8 cellular contexts compared by ENCODE assay signal in genomic region chr11:72079776-72080325, GRCh38. TPM values are rescaled to one million over a fixed set of nuclear protein-coding genes. Genes with fewer than 3 reads are reported as not detected.
DNase-seq lines count a peak whose midpoint lies in the region; ATAC-seq and TF ChIP-seq lines count a peak whose summit lies in the region.

No MANE protein-coding gene starts in this region.

- intact Hi-C loops in HCT116 (cut with micrococcal nuclease), result loop anchor here (1.0 to 5.0 kb wide), 2 partner anchors 23 to 38 kb away; partner anchors contain the start of gene LAMTOR1
- intact Hi-C loops in heart left ventricle (cut with DNase I), result loop anchor here (1.0 to 5.0 kb wide), 8 partner anchors 23 to 43 kb away; partner anchors contain the start of genes ANAPC15 (in 3 of the 10) and LAMTOR1 (in 1 of the 10)

- CTCF ChIA-PET in HCT116 (lab: Charles Lee), result no interaction called here
- CTCF ChIA-PET in WTC11 (lab: Charles Lee), result interaction anchor here (0.8 to 1.0 kb wide), 2 partner anchors 11 to 55 kb away, joined by 4 to 8 read pairs; no protein-coding TSS in a partner anchor

- RAD21 ChIA-PET in HCT116 (lab: Charles Lee; ENCODE audit: low non-redundant PET in 1 of 2, low total read pairs in 2 of 2, uncharacterized antibody in 2 of 2, unreplicated experiment in 2 of 2), result no interaction called here

- ATAC-seq in HCT116 (peak; percentile 52; the same call in 1 of the 2 replicates), WTC11 (no peak), heart left ventricle (peak in 3 of 4 donors; percentile 6 to 54 (median 19)), HG03442 (IDR thresholded peaks at IDR 0.05; ENCODE audit: unreplicated experiment) (no peak), HG03097 (IDR thresholded peaks at IDR 0.05; ENCODE audit: low FRiP score, unreplicated experiment) (no peak)

- no peaks in the 10 kb centered on the region for H3K9me3 Mint-ChIP-seq in WTC11

- H3K27me3 Mint-ChIP-seq in WTC11 (ENCODE audit: low read depth), result no peaks in the 10 kb centered on the region

- peaks cover 4% of the 10 kb centered on the region; the same call in 1 of the 2 replicates for H3K36me3 Mint-ChIP-seq in WTC11

- no peaks in the 10 kb centered on the region for H3K9me3 ChIP-seq in HCT116 (ENCODE audit: control insufficient read depth in 1 of 2, insufficient read depth in 1 of 2, low read depth in 1 of 2, low read length in 2 of 2)
- H3K9me3 ChIP-seq in heart left ventricle, result no peaks in the 10 kb centered on the region

- TF ChIP-seq POLR2A in HCT116 (IDR thresholded peaks at IDR 0.05; ENCODE audit: borderline replicate concordance, extremely low read depth, insufficient read depth, insufficient read length) (no peak), heart left ventricle (IDR thresholded peaks at IDR 0.05) (no peak)

- no peaks in the 10 kb centered on the region; the same call in 1 of the 2 replicates for H4K20me1 ChIP-seq in HCT116 (ENCODE audit: insufficient read depth)

- peak overlapping the region; percentile 90 for H3K4me2 ChIP-seq in HCT116 (ENCODE audit: low read length)

- TF ChIP-seq CTCF in AG09309 (IDR thresholded peaks at IDR 0.05; ENCODE audit: control insufficient read depth, insufficient read depth, low read depth, low read length, missing control alignments), result no peak
- no peak for TF ChIP-seq CTCF in HCT116 (IDR thresholded peaks at IDR 0.05 in 2 of 3, conservative IDR thresholded peaks at IDR 0.05 in 1 of 3; ENCODE audit: borderline replicate concordance in 1 of 3, insufficient read depth in 1 of 3, low read depth in 2 of 3, low read length in 2 of 3)
- TF ChIP-seq CTCF in WTC11 (IDR thresholded peaks at IDR 0.05), result no peak
- no peak for TF ChIP-seq CTCF in heart left ventricle (IDR thresholded peaks at IDR 0.05)

- H3K27me3 ChIP-seq in HCT116 (ENCODE audit: insufficient read depth, low read length) (no peaks in the 10 kb centered on the region), heart left ventricle (no peaks in the 10 kb centered on the region)

- no peak overlapping the region for H2AFZ ChIP-seq in HCT116 (ENCODE audit: low read depth, low read length, poor library complexity, severe bottlenecking)

- POLR2A ChIA-PET in HCT116 (lab: Charles Lee), result interaction anchor here (0.8 kb wide), 1 partner anchor 1594 kb away, joined by 3 read pairs; no protein-coding TSS in a partner anchor
- POLR2A ChIA-PET in WTC11 (lab: Charles Lee), result no interaction called here

- WGBS in heart left ventricle, 4 donors, result 6 to 12% (median 9%) methylated on average over 15 to 16 of the region's 16 CpGs

- H3K4me1 Mint-ChIP-seq in WTC11, result peaks cover 21% of the 10 kb centered on the region

- no peak for TF ChIP-seq RAD21 in HCT116 (IDR thresholded peaks at IDR 0.05; ENCODE audit: low read depth)

- H3K9ac ChIP-seq in HCT116 (ENCODE audit: low read length), result peak overlapping the region; percentile 83

- peaks cover 53% of the 10 kb centered on the region for H3K79me2 ChIP-seq in HCT116 (ENCODE audit: insufficient read depth, low read length)

- H3K27ac Mint-ChIP-seq in WTC11, result peak overlapping the region; percentile 93

- DNase-seq in AG09309 (ENCODE audit: low read depth), result no peak
- no peak for DNase-seq in HCT116 (ENCODE audit: low read depth, low spot score)
- no peak for DNase-seq in WTC11 (ENCODE audit: low spot score)
- no peak for DNase-seq in heart left ventricle
- peak; percentile 31 for DNase-seq in retina
- DNase-seq in NCI-H2081 (lab: John Stamatoyannopoulos, UW), result no peak

- peak overlapping the region; percentile 84 for H3K4me3 Mint-ChIP-seq in WTC11

- H3K4me1 ChIP-seq in HCT116 (ENCODE audit: control insufficient read depth in 1 of 2, insufficient read depth in 2 of 2, low read length in 2 of 2) (peaks cover 2 to 36% of the 10 kb centered on the region in 2 experiments; a peak in 3 of 4 replicates), heart left ventricle (peaks cover 0 to 49% (median 16%) of the 10 kb centered on the region in 12 donors)

- BruUV-seq in HCT116 (replicated peaks; lab: Mats Ljungman, UMichigan), result TSS peak; percentile 46

- H3K4me3 ChIP-seq in AG09309 (ENCODE audit: control insufficient read depth, low read depth, low read length), result peak overlapping the region; percentile 79
- peak overlapping the region; percentile 89 to 92 for H3K4me3 ChIP-seq in HCT116 (replicated peaks in 1 of 2; ENCODE audit: low read depth in 1 of 2, low read length in 2 of 2)
- H3K4me3 ChIP-seq in heart left ventricle, result peak overlapping the region; percentile 70 to 94 (median 82)

- H3K9me2 ChIP-seq in HCT116 (ENCODE audit: insufficient read depth), result no peaks in the 10 kb centered on the region

- H3K36me3 ChIP-seq in HCT116 (ENCODE audit: control insufficient read depth in 1 of 2, insufficient read depth in 2 of 2, low read length in 2 of 2), result peaks cover 0 to 3% of the 10 kb centered on the region in 2 experiments; a peak in 1 of 4 replicates
- peaks cover 0 to 3% (median 0%) of the 10 kb centered on the region in 9 donors for H3K36me3 ChIP-seq in heart left ventricle

- H3K27ac ChIP-seq in HCT116 (ENCODE audit: low read depth, low read length) (peak overlapping the region; percentile 59), heart left ventricle (peak overlapping the region; percentile 81 to 93 (median 87))

TF ChIP-seq in HCT116, 20 proteins besides CTCF, POLR2A, EP300 and RAD21:
- TF ChIP-seq FOSL1 (IDR thresholded peaks at IDR 0.05; ENCODE audit: low read depth), result no peak
- TF ChIP-seq JUND (IDR thresholded peaks at IDR 0.05), result no peak
- TF ChIP-seq ELF1 (IDR thresholded peaks at IDR 0.05; ENCODE audit: borderline replicate concordance, low read depth), result no peak
- TF ChIP-seq SIN3A (IDR thresholded peaks at IDR 0.05; ENCODE audit: low read depth), result no peak; the same call in 1 of the 2 replicates
- TF ChIP-seq CEBPB (IDR thresholded peaks at IDR 0.05; ENCODE audit: low read depth), result no peak
- no peak for TF ChIP-seq YY1 (IDR thresholded peaks at IDR 0.05; ENCODE audit: extremely low read depth, insufficient replicate concordance, low read depth, low read length)
- no peak for TF ChIP-seq EGR1 (IDR thresholded peaks at IDR 0.05; ENCODE audit: low read depth)
- TF ChIP-seq TCF7L2 (IDR thresholded peaks at IDR 0.05; ENCODE audit: borderline replicate concordance, extremely low read depth, insufficient read depth, insufficient read length), result no peak
- TF ChIP-seq SRF (IDR thresholded peaks at IDR 0.05; ENCODE audit: low read depth), result no peak

TF ChIP-seq in WTC11, 78 proteins besides CTCF, POLR2A, EP300 and RAD21 (continues in another document):
- no peak for TF ChIP-seq ESRRA (CRISPR knock-in tag; IDR thresholded peaks at IDR 0.05; ENCODE audit: borderline replicate concordance)
- TF ChIP-seq PRRX2 (CRISPR knock-in tag; IDR thresholded peaks at IDR 0.05), result no peak
- no peak for TF ChIP-seq ZNF425 (CRISPR knock-in tag; conservative IDR thresholded peaks at IDR 0.05)
- TF ChIP-seq HMGA2 (CRISPR knock-in tag; IDR thresholded peaks at IDR 0.05), result no peak
- no peak for TF ChIP-seq ZSCAN18 (CRISPR knock-in tag; IDR thresholded peaks at IDR 0.05)
- TF ChIP-seq ELF4 (CRISPR knock-in tag; IDR thresholded peaks at IDR 0.05; ENCODE audit: low read depth), result no peak

RNA-seq across cellular contexts. Expression of gene NUMA1, which starts 0.5 kb away (rescaled TPM):
- 133 TPM for total RNA-seq in HCT116 (2021; ENCODE audit: unreplicated experiment)
- 143 and 145 TPM in 2 replicates for polyA plus RNA-seq in HCT116 (2012)
- 117 to 147 TPM (median 118 TPM) in 3 replicates for total RNA-seq in WTC11 (2021)
- total RNA-seq in heart left ventricle, result 100 to 1,000 TPM in 5 of 9 donors, 10 to 100 TPM in 4; 62.7 to 193 (median 101) TPM
- polyA plus RNA-seq in heart left ventricle, result 100 to 1,000 TPM in 1 of 2 donors, 10 to 100 TPM in 1; 83.9 to 142 TPM

RNA-seq across cellular contexts. Expression of gene LRRC51, which starts 0.8 kb away (rescaled TPM):
- total RNA-seq in HCT116 (2021; ENCODE audit: unreplicated experiment), result 10.8 TPM
- 16.3 and 16.9 TPM in 2 replicates for polyA plus RNA-seq in HCT116 (2012)
- total RNA-seq in WTC11 (2021), result 5.3 to 5.6 TPM (median 5.3 TPM) in 3 replicates
- total RNA-seq in heart left ventricle, result 1 to 10 TPM; 2.0 to 8.3 (median 4.5) TPM
- 1 to 10 TPM; 3.0 to 9.3 TPM for polyA plus RNA-seq in heart left ventricle

RNA-seq across cellular contexts. Expression of gene LAMTOR1, which starts 23.2 kb away (rescaled TPM):
- total RNA-seq in HCT116 (2021; ENCODE audit: unreplicated experiment), result 63.9 TPM
- polyA plus RNA-seq in HCT116 (2012), result 82.9 and 85.9 TPM in 2 replicates
- total RNA-seq in WTC11 (2021), result 79.4 to 84.3 TPM (median 80.4 TPM) in 3 replicates
- 100 to 1,000 TPM in 2 of 9 donors, 10 to 100 TPM in 7; 68.7 to 119 (median 84.8) TPM for total RNA-seq in heart left ventricle
- 100 to 1,000 TPM in 1 of 2 donors, 10 to 100 TPM in 1; 80.3 to 159 TPM for polyA plus RNA-seq in heart left ventricle

RNA-seq across cellular contexts. Expression of gene TOMT, which starts 25.9 kb away (rescaled TPM):
- total RNA-seq in HCT116 (2021; ENCODE audit: unreplicated experiment) (not detected), WTC11 (2021) (not detected in 3 replicates), heart left ventricle (under 1 TPM in 1 of 9 donors, not detected in 8; 0.23 TPM)
- polyA plus RNA-seq in HCT116 (2012), result not detected in 2 replicates
- not detected for polyA plus RNA-seq in heart left ventricle

RNA-seq across cellular contexts. Expression of gene ANAPC15, which starts 32.6 kb away (rescaled TPM):
- total RNA-seq in HCT116 (2021; ENCODE audit: unreplicated experiment) (65.6 TPM), WTC11 (2021) (60.2 to 75.4 TPM (median 66.1 TPM) in 3 replicates), heart left ventricle (10 to 100 TPM; 35.6 to 48.7 (median 40.1) TPM)
- polyA plus RNA-seq in HCT116 (2012), result 97.2 and 98.8 TPM in 2 replicates
- 10 to 100 TPM; 37.4 to 82.7 TPM for polyA plus RNA-seq in heart left ventricle

Comparison
In these comparisons a context has a peak if more than half of its experiments do, and no peak if none do; other contexts are left out.
1. ATAC-seq: peak in HCT116 (single experiment) and heart left ventricle (3 of 4); none in WTC11 (single experiment), HG03442 (single experiment) and HG03097 (single experiment).
2. Peak in every context shown above with its lines, with median percentiles within 50 percentile points of each other: H3K4me3 ChIP-seq.